1 cellular context compared by ENCODE assay signal in the genomic region with DNA sequence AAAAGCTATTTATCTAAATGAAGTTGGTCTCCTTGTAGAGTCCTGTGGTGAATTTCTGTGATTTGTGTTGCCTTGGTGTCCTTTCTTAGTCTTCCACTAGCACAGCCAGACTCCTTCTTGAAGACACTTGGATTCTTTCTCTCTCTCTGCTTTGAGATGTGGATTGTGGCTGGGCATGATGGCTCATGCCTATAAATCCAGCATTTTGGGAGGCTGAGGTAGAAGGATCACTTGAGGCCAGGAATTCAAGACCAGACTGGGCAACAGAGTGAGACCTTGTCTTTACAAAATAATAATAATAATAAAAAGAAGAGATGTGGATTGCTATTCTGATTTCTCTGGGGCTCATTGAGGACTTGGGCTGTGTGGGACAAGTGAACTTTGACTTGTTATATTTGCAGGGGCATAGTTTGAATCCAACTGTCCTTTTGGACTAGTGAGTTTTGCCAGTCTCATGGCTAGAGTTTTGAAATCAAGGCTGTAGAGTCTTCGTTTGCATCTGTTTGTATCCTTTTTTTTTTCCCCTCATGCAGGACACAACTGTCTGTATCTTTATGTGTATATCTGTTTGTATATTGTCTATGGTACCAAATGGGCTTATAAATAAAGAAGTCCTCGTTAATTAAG.
A peak's percentile ranks its signal among the peaks of the same experiment; 100 is the strongest.
TF ChIP-seq lines count a peak whose summit lies in the region.

No MANE protein-coding gene starts in this region.

TF ChIP-seq in HepG2, 621 proteins besides CTCF, POLR2A, EP300 and RAD21 (continued from another document and continues in another):
- TF ChIP-seq, protein P1, sequence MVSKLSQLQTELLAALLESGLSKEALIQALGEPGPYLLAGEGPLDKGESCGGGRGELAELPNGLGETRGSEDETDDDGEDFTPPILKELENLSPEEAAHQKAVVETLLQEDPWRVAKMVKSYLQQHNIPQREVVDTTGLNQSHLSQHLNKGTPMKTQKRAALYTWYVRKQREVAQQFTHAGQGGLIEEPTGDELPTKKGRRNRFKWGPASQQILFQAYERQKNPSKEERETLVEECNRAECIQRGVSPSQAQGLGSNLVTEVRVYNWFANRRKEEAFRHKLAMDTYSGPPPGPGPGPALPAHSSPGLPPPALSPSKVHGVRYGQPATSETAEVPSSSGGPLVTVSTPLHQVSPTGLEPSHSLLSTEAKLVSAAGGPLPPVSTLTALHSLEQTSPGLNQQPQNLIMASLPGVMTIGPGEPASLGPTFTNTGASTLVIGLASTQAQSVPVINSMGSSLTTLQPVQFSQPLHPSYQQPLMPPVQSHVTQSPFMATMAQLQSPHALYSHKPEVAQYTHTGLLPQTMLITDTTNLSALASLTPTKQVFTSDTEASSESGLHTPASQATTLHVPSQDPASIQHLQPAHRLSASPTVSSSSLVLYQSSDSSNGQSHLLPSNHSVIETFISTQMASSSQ (IDR thresholded peaks at IDR 0.05; ENCODE audit: low read depth): 0 out of 2 replicates have a peak, but pooled peaks have one; percentile 26
- TF ChIP-seq, protein P1 (CRISPR knock-in tag; IDR thresholded peaks at IDR 0.05; ENCODE audit: borderline replicate concordance): no peak
- no peak for TF ChIP-seq MYC (CRISPR knock-in tag; IDR thresholded peaks at IDR 0.05; ENCODE audit: borderline replicate concordance)
- TF ChIP-seq ZNF564 (CRISPR knock-in tag; IDR thresholded peaks at IDR 0.05): no peak
- TF ChIP-seq, protein P2, sequence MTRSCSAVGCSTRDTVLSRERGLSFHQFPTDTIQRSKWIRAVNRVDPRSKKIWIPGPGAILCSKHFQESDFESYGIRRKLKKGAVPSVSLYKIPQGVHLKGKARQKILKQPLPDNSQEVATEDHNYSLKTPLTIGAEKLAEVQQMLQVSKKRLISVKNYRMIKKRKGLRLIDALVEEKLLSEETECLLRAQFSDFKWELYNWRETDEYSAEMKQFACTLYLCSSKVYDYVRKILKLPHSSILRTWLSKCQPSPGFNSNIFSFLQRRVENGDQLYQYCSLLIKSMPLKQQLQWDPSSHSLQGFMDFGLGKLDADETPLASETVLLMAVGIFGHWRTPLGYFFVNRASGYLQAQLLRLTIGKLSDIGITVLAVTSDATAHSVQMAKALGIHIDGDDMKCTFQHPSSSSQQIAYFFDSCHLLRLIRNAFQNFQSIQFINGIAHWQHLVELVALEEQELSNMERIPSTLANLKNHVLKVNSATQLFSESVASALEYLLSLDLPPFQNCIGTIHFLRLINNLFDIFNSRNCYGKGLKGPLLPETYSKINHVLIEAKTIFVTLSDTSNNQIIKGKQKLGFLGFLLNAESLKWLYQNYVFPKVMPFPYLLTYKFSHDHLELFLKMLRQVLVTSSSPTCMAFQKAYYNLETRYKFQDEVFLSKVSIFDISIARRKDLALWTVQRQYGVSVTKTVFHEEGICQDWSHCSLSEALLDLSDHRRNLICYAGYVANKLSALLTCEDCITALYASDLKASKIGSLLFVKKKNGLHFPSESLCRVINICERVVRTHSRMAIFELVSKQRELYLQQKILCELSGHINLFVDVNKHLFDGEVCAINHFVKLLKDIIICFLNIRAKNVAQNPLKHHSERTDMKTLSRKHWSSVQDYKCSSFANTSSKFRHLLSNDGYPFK (CRISPR knock-in tag; IDR thresholded peaks at IDR 0.05; ENCODE audit: borderline replicate concordance): no peak
- no peak for TF ChIP-seq ZNF841 (CRISPR knock-in tag; IDR thresholded peaks at IDR 0.05; ENCODE audit: borderline replicate concordance)
- peak; percentile 53 for TF ChIP-seq SAP130 (CRISPR knock-in tag; IDR thresholded peaks at IDR 0.05; ENCODE audit: low read depth)
- no peak for TF ChIP-seq ZNF552 (CRISPR knock-in tag; IDR thresholded peaks at IDR 0.05; ENCODE audit: borderline replicate concordance)
- TF ChIP-seq ZNF121 (CRISPR knock-in tag; IDR thresholded peaks at IDR 0.05): 0 out of 2 replicates have a peak, but pooled peaks have one; percentile 49
- no peak for TF ChIP-seq ZNF878 (CRISPR knock-in tag; IDR thresholded peaks at IDR 0.05)
- peak; percentile 48; the same call in 1 of the 2 replicates for TF ChIP-seq SOX5 (CRISPR knock-in tag; IDR thresholded peaks at IDR 0.05; ENCODE audit: borderline replicate concordance)
- TF ChIP-seq ZBTB43 (CRISPR knock-in tag; conservative IDR thresholded peaks at IDR 0.05): peak; percentile 58; the same call in 1 of the 2 replicates
- TF ChIP-seq EEA1 (CRISPR knock-in tag; IDR thresholded peaks at IDR 0.05; ENCODE audit: borderline replicate concordance): no peak
- TF ChIP-seq TSC22D2 (CRISPR knock-in tag; IDR thresholded peaks at IDR 0.05; ENCODE audit: borderline replicate concordance): no peak
- TF ChIP-seq ZNF724P (CRISPR knock-in tag; IDR thresholded peaks at IDR 0.05; ENCODE audit: borderline replicate concordance): no peak
- no peak for TF ChIP-seq TP53 (CRISPR knock-in tag; conservative IDR thresholded peaks at IDR 0.05)
- no peak for TF ChIP-seq ZBTB4 (CRISPR knock-in tag; IDR thresholded peaks at IDR 0.05; ENCODE audit: borderline replicate concordance)
- TF ChIP-seq, protein P3, sequence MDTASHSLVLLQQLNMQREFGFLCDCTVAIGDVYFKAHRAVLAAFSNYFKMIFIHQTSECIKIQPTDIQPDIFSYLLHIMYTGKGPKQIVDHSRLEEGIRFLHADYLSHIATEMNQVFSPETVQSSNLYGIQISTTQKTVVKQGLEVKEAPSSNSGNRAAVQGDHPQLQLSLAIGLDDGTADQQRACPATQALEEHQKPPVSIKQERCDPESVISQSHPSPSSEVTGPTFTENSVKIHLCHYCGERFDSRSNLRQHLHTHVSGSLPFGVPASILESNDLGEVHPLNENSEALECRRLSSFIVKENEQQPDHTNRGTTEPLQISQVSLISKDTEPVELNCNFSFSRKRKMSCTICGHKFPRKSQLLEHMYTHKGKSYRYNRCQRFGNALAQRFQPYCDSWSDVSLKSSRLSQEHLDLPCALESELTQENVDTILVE (CRISPR knock-in tag; IDR thresholded peaks at IDR 0.05): 0 out of 2 replicates have a peak, but pooled peaks have one; percentile 54
- TF ChIP-seq KAT8 (CRISPR knock-in tag; IDR thresholded peaks at IDR 0.05): peak; percentile 41; the same call in 1 of the 2 replicates
- no peak for TF ChIP-seq ZNF44 (CRISPR knock-in tag; IDR thresholded peaks at IDR 0.05)
- no peak for TF ChIP-seq CBFB (CRISPR knock-in tag; IDR thresholded peaks at IDR 0.05)
- TF ChIP-seq, protein P4, sequence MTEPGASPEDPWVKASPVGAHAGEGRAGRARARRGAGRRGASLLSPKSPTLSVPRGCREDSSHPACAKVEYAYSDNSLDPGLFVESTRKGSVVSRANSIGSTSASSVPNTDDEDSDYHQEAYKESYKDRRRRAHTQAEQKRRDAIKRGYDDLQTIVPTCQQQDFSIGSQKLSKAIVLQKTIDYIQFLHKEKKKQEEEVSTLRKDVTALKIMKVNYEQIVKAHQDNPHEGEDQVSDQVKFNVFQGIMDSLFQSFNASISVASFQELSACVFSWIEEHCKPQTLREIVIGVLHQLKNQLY (CRISPR knock-in tag; IDR thresholded peaks at IDR 0.05): no peak
- TF ChIP-seq, protein P5, sequence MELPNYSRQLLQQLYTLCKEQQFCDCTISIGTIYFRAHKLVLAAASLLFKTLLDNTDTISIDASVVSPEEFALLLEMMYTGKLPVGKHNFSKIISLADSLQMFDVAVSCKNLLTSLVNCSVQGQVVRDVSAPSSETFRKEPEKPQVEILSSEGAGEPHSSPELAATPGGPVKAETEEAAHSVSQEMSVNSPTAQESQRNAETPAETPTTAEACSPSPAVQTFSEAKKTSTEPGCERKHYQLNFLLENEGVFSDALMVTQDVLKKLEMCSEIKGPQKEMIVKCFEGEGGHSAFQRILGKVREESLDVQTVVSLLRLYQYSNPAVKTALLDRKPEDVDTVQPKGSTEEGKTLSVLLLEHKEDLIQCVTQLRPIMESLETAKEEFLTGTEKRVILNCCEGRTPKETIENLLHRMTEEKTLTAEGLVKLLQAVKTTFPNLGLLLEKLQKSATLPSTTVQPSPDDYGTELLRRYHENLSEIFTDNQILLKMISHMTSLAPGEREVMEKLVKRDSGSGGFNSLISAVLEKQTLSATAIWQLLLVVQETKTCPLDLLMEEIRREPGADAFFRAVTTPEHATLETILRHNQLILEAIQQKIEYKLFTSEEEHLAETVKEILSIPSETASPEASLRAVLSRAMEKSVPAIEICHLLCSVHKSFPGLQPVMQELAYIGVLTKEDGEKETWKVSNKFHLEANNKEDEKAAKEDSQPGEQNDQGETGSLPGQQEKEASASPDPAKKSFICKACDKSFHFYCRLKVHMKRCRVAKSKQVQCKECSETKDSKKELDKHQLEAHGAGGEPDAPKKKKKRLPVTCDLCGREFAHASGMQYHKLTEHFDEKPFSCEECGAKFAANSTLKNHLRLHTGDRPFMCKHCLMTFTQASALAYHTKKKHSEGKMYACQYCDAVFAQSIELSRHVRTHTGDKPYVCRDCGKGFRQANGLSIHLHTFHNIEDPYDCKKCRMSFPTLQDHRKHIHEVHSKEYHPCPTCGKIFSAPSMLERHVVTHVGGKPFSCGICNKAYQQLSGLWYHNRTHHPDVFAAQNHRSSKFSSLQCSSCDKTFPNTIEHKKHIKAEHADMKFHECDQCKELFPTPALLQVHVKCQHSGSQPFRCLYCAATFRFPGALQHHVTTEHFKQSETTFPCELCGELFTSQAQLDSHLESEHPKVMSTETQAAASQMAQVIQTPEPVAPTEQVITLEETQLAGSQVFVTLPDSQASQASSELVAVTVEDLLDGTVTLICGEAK (IDR thresholded peaks at IDR 0.05): peak; percentile 52
- TF ChIP-seq, protein P5 (CRISPR knock-in tag; IDR thresholded peaks at IDR 0.05): no peak
- no peak for TF ChIP-seq ATF7 (IDR thresholded peaks at IDR 0.05)
- no peak for TF ChIP-seq ATF7 (CRISPR knock-in tag; IDR thresholded peaks at IDR 0.05)
- 0 out of 2 replicates have a peak, but pooled peaks have one; percentile 24 for TF ChIP-seq TBX2 (CRISPR knock-in tag; IDR thresholded peaks at IDR 0.05; ENCODE audit: borderline replicate concordance)
- 0 out of 2 replicates have a peak, but pooled peaks have one; percentile 31 for TF ChIP-seq HDAC1 (CRISPR knock-in tag; IDR thresholded peaks at IDR 0.05)
- no peak for TF ChIP-seq ZNF12 (CRISPR knock-in tag; IDR thresholded peaks at IDR 0.05)
- no peak for TF ChIP-seq ZNF549 (CRISPR knock-in tag; IDR thresholded peaks at IDR 0.05)
- no peak for TF ChIP-seq JDP2 (CRISPR knock-in tag; IDR thresholded peaks at IDR 0.05; ENCODE audit: borderline replicate concordance)
